Comparison of ENCODE assay signal across 1 cellular context in the genomic region with DNA sequence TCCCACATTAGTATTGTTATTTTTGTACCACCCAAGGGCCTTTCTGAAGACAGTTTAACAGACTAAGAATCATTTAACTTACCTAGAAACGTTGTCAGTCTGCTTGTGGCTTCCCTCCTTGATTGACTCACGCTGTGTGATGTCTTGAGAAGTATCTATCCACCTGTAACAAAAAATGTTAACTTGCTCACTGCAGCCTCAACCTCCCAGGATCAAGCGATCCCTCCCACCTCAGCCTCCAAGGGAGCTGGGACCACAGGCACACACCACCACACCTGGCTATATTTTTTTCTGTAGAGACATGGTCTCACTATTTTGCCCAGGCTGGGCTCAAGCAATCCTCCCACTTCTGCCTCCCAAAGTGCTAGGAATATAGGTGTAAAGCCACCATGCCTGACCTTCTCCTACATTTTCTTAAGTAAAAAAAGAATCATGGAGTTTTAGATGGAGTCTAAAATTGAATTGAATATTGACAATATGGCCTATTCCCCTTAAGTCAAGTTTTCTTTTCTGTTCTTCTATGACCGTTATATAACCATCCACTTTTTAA.
TF ChIP-seq lines count a peak whose summit lies in the region.

No MANE protein-coding gene starts in this region.

TF ChIP-seq in HepG2, 621 proteins besides CTCF, POLR2A, EP300 and RAD21:
- TF ChIP-seq SOX13 (IDR thresholded peaks at IDR 0.05), result no peak
- TF ChIP-seq SOX13 (CRISPR knock-in tag; conservative IDR thresholded peaks at IDR 0.05 in 1 of 2, IDR thresholded peaks at IDR 0.05 in 1 of 2), result 0 out of 4 replicates have a peak, but pooled peaks of 1 of the 2 experiments have one; percentile 31
- no peak for TF ChIP-seq ZNF350 (CRISPR knock-in tag; IDR thresholded peaks at IDR 0.05; ENCODE audit: borderline replicate concordance, low read depth)
- no peak for TF ChIP-seq LCORL (IDR thresholded peaks at IDR 0.05)
- TF ChIP-seq LCORL (CRISPR knock-in tag; IDR thresholded peaks at IDR 0.05), result no peak
- no peak for TF ChIP-seq ZNF205 (CRISPR knock-in tag; IDR thresholded peaks at IDR 0.05)
- no peak for TF ChIP-seq FOXA3 (CRISPR knock-in tag; IDR thresholded peaks at IDR 0.05)
- TF ChIP-seq RBFOX2 (IDR thresholded peaks at IDR 0.05; ENCODE audit: low read depth, low read length), result peak; percentile 50; the same call in 1 of the 2 replicates
- peak; percentile 40 for TF ChIP-seq AGO2 (optimal IDR thresholded peaks at IDR 0.05; ENCODE audit: low read depth, low read length)
- TF ChIP-seq ZNF777 (CRISPR knock-in tag; IDR thresholded peaks at IDR 0.05), result no peak
- no peak for TF ChIP-seq NFE2L2 (IDR thresholded peaks at IDR 0.05; ENCODE audit: low read length)
- TF ChIP-seq ZSCAN5A (CRISPR knock-in tag; IDR thresholded peaks at IDR 0.05; ENCODE audit: borderline replicate concordance), result no peak
- 0 out of 2 replicates have a peak, but pooled peaks have one; percentile 40 for TF ChIP-seq POLR2G (IDR thresholded peaks at IDR 0.05; ENCODE audit: low read depth, low read length)
